In genomic region chr6:50443144-50443543, GRCh38 we compare ENCODE assay signal across 8 cellular contexts.
"Had no signal": no experiment of that assay in that cellular context is flagged by ENCODE, and none has a peak within 500 bp of the region (broad histone marks: within the 10 kb centered on the region; RNA-seq: fewer than 3 reads in every experiment).

No MANE protein-coding gene starts in this region.

- ATAC-seq: GM12878 had no signal

- DNase-seq: GDM1, GF-D8 had no signal

- H3K4me3 ChIP-seq: GM12878 had no signal

- FAIRE-seq: G401.6, GM12878, GM12891, GM12892, GM18507, GM19239 had no signal
